In genomic region chr5:72109051-72109411, GRCh38 we compare ENCODE assay signal across 8 cellular contexts. TPM values are rescaled to one million over a fixed set of nuclear protein-coding genes. Genes with fewer than 3 reads are reported as not detected.
DNase-seq lines count a peak whose midpoint lies in the region; ATAC-seq, FAIRE-seq and TF ChIP-seq lines count a peak whose summit lies in the region.

No MANE protein-coding gene starts in this region.

- peaks cover 50% of the 10 kb centered on the region for H3K27me3 Mint-ChIP-seq in Caco-2 (ENCODE audit: insufficient read depth, unreplicated experiment)

- BruUV-seq in Caco-2 (replicated peaks; lab: Mats Ljungman, UMichigan), result no TSS peak

- TF ChIP-seq CTCF in Caco-2 (IDR thresholded peaks at IDR 0.05; ENCODE audit: insufficient read depth in 1 of 2, low read depth in 1 of 2, low read length in 1 of 2, severe bottlenecking in 1 of 2, unreplicated experiment in 1 of 2) (no peak), RWPE1 (conservative IDR thresholded peaks at IDR 0.05; ENCODE audit: low read depth) (no peak), epithelial cell of proximal tubule (conservative IDR thresholded peaks at IDR 0.05; ENCODE audit: low read depth, low read length) (no peak), pancreas (IDR thresholded peaks at IDR 0.05) (no peak)

- POLR2A ChIA-PET in Caco-2 (lab: Charles Lee), result no interaction called here
- POLR2A ChIA-PET in RWPE1 (lab: Yijun Ruan, JAX; ENCODE audit: low non-redundant PET), result no interaction called here

- no peaks in the 10 kb centered on the region for H3K36me3 ChIP-seq in Caco-2 (ENCODE audit: control insufficient read depth, insufficient read depth, low read length)
- no peaks in the 10 kb centered on the region for H3K36me3 ChIP-seq in pancreas

- no peaks in the 10 kb centered on the region for H3K9me3 Mint-ChIP-seq in Caco-2 (ENCODE audit: unreplicated experiment)

- CTCF ChIA-PET in Caco-2 (lab: Charles Lee), result no interaction called here
- CTCF ChIA-PET in RWPE1 (lab: Yijun Ruan, JAX), result no interaction called here

- H3K4me1 ChIP-seq in Caco-2 (0 out of 2 replicates have a peak, but pooled peaks cover 5% of the 10 kb centered on the region), pancreas (no peaks in the 10 kb centered on the region)

- no peak overlapping the region for H3K27ac Mint-ChIP-seq in Caco-2 (ENCODE audit: unreplicated experiment)

- H3K4me1 Mint-ChIP-seq in Caco-2 (ENCODE audit: low read depth, unreplicated experiment), result no peaks in the 10 kb centered on the region

- DNase-seq in Caco-2 (no peak), RWPE1 (ENCODE audit: low spot score) (no peak), epithelial cell of proximal tubule (ENCODE audit: low read depth) (no peak), pancreas (no peak), 8988T (no peak), NCI-H226 (no peak)

- peaks cover 5% of the 10 kb centered on the region for H3K27me3 ChIP-seq in Caco-2 (replicated peaks; ENCODE audit: control insufficient read depth, insufficient read depth, low read length)
- H3K27me3 ChIP-seq in pancreas, result peaks cover 0 to 15% (median 0%) of the 10 kb centered on the region in 4 donors

- peak overlapping the region; percentile 80 for H3K4me3 Mint-ChIP-seq in Caco-2 (ENCODE audit: unreplicated experiment)

- H3K27ac ChIP-seq in RWPE1 (peak overlapping the region; percentile 81), pancreas (no peak overlapping the region)

- WGBS in pancreas, 2 donors, result 7% methylated on average over 2 of the region's 2 CpGs

- ATAC-seq in pancreas, result no peak
- ATAC-seq in HG03095 (IDR thresholded peaks at IDR 0.05; ENCODE audit: unreplicated experiment), result no peak
- no peak for ATAC-seq in GM21360 (IDR thresholded peaks at IDR 0.05; ENCODE audit: unreplicated experiment)

- no peaks in the 10 kb centered on the region for H3K36me3 Mint-ChIP-seq in Caco-2 (ENCODE audit: insufficient read depth, unreplicated experiment)

- intact Hi-C loops in Caco-2 (cut with micrococcal nuclease; ENCODE audit: unreplicated experiment) (no loop called here), pancreas (cut with DNase I) (no loop called here)

- 0 out of 2 replicates have a peak, but pooled peaks cover 1% of the 10 kb centered on the region for H3K9me3 ChIP-seq in Caco-2
- no peaks in the 10 kb centered on the region for H3K9me3 ChIP-seq in pancreas

- no peak for FAIRE-seq in pancreas (lab: Jason Lieb, UNC)

- H3K4me3 ChIP-seq in Caco-2 (ENCODE audit: low read depth, low read length) (peak overlapping the region; percentile 17), epithelial cell of proximal tubule (ENCODE audit: low read depth, low read length) (peak overlapping the region; percentile 75), pancreas (peak overlapping the region; percentile 28 to 63 (median 46))

RNA-seq across cellular contexts. Expression of gene MAP1B, which starts 1.8 kb away (rescaled TPM):
- total RNA-seq in Caco-2 (2022), result 0.66 and 0.77 TPM in 2 replicates
- 234 and 305 TPM in 2 replicates for total RNA-seq in epithelial cell of proximal tubule
- 10 to 100 TPM in 3 of 6 donors, 1 to 10 TPM in 3; 2.4 to 16.8 (median 9.7) TPM for total RNA-seq in pancreas
- 1 to 10 TPM; 2.7 to 5.5 TPM for polyA plus RNA-seq in pancreas

Comparison
In these comparisons a context has a peak if more than half of its experiments do, and no peak if none do; other contexts are left out.
1. H3K4me3 ChIP-seq: peak in every context shown above with its lines; median percentile 75 in epithelial cell of proximal tubule; 46 in pancreas; 17 in Caco-2.
2. RNA of gene MAP1B, which starts 1.8 kb away (total RNA-seq): 234 to 305 TPM in epithelial cell of proximal tubule; 2.4 to 16.8 TPM in pancreas and 0.66 to 0.77 TPM in Caco-2; every median in the first group is over 10 times any median in the second.